ENCODE assay signal across 1 cellular context in the genomic region with DNA sequence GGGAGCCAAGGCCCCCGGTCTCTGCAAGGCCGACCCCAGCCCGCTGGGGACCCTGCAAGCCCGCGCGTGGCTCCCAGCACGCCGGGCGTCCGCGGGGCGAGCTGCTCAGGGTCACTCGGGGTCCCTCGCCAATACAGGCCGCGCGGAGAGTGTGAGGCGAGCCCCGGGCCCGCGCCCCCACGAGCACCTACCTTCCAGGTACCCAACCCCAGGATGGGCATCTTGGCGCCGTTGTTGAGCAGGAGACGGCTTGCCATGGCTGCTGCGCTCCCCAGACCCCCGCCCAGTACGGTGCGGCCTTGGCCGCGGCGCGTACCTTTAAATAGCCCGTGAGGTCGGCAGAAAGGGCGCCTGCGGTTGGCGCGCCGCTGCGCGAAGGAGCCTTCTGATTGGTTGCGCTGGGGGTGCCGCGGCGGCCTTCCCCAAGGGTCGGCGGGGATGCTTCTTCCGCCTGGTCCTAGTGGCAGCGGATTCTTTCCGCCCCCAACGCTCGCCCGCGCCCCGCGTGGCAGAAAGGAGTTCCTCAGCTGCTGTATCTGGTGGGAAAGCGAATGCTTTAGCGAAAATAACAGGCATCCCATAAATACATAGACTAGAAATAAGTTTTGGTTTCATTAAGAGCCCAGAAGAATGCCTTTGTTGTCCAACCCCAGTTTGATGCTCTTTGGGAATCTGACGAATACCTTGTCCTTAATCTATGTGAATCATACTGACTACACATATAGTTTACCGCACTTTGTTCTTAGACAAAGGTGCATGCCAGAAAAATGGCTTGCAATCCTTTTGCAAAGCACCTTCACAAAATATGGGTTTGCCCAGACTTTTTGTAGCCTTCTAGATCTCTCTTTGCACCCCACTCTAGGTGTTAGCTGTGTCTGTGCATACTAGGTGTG.
TF ChIP-seq lines count a peak whose summit lies in the region.

A gene (minus strand): TSS at position 295 of the 893 bp plus-strand sequence. CDS start 38 bp downstream, at position 257.

TF ChIP-seq in HEK293, 187 proteins besides CTCF, POLR2A, EP300 and RAD21 (continued from another document):
- TF ChIP-seq ZNF335 (tag by site-specific recombination; conservative IDR thresholded peaks at IDR 0.05) (peak; percentile 68), ZNF266 (tag by site-specific recombination; IDR thresholded peaks at IDR 0.05; ENCODE audit: low read depth) (no peak), ZNF138 (tag by site-specific recombination; IDR thresholded peaks at IDR 0.05; ENCODE audit: borderline replicate concordance) (no peak), GFI1B (tag by site-specific recombination; IDR thresholded peaks at IDR 0.05) (no peak), ZNF529 (tag by site-specific recombination; IDR thresholded peaks at IDR 0.05; ENCODE audit: insufficient replicate concordance) (no peak), ZNF510 (tag by site-specific recombination; IDR thresholded peaks at IDR 0.05; ENCODE audit: insufficient replicate concordance) (no peak)
